9 cellular contexts compared by ENCODE assay signal in genomic region chr19:19259741-19260140, GRCh38. TPM values are rescaled to one million over a fixed set of nuclear protein-coding genes. Genes with fewer than 3 reads are reported as not detected.
DNase-seq lines count a peak whose midpoint lies in the region; ATAC-seq, FAIRE-seq and TF ChIP-seq lines count a peak whose summit lies in the region.
"Had no signal": no experiment of that assay in that cellular context is flagged by ENCODE, and none has a peak within 500 bp of the region (broad histone marks: within the 10 kb centered on the region; RNA-seq: fewer than 3 reads in every experiment).

No MANE protein-coding gene starts in this region.

- FAIRE-seq in kidney (lab: Jason Lieb, UNC) = no peak
- FAIRE-seq: keratinocyte had no signal

- H3K27me3 ChIP-seq in HAP-1 (ENCODE audit: low read depth) = no peaks in the 10 kb centered on the region; the same call in none of the 2 replicates
- H3K27me3 ChIP-seq in thyroid gland = no peaks in the 10 kb centered on the region

- WGBS in thyroid gland, 2 donors = 65 to 74% methylated on average over 2 of the region's 2 CpGs

- DNase-seq in ACHN (peak; percentile 14), HAP-1 (ENCODE audit: low spot score in 2 of 2) (peak; percentile 18 to 57), OCI-LY7 (ENCODE audit: low spot score) (peak; percentile 57), fibroblast of villous mesenchyme (ENCODE audit: low read depth) (peak; percentile 10), kidney (no peak), thyroid gland (no peak), mesenteric fat pad (ENCODE audit: low spot score) (no peak)

- POLR2A ChIA-PET in OCI-LY7 (lab: Charles Lee) = interaction anchor here (0.7 kb wide), 1 partner anchor 64 kb away, joined by 5 read pairs; no protein-coding TSS in a partner anchor

- in situ Hi-C loops in ACHN (cut with HindIII; ENCODE audit: low pct_ligation_motif_present, low pct_unique_long_range_greater_than_20kb, low sequenced_read_pairs) = no loop called here
- in situ Hi-C loops in HAP-1 (cut with MboI; ENCODE audit: low sequenced_read_pairs) = no loop called here

- no peaks in the 10 kb centered on the region for H4K20me1 ChIP-seq in OCI-LY7 (ENCODE audit: insufficient read depth, low read length)

- H3K4me3 ChIP-seq in HAP-1 (no peak overlapping the region), OCI-LY7 (ENCODE audit: low read depth, low read length, poor library complexity, severe bottlenecking) (no peak overlapping the region), fibroblast of villous mesenchyme (ENCODE audit: low read depth, low read length) (no peak overlapping the region), kidney (ENCODE audit: low read length in 2 of 2) (no peak overlapping the region), thyroid gland (replicated peaks in 1 of 3) (no peak overlapping the region)

- H3K27ac ChIP-seq in OCI-LY7 (ENCODE audit: low read depth, low read length, poor library complexity, severe bottlenecking) (no peak overlapping the region), kidney (ENCODE audit: low read depth in 2 of 2, low read length in 2 of 2) (no peak overlapping the region), thyroid gland (no peak overlapping the region)

- CTCF ChIA-PET in OCI-LY7 (lab: Charles Lee; ENCODE audit: unreplicated experiment) = no interaction called here

- H3K4me1 ChIP-seq in HAP-1 (no peaks in the 10 kb centered on the region; the same call in 1 of the 2 replicates), OCI-LY7 (ENCODE audit: insufficient read depth, low read length, poor library complexity, severe bottlenecking) (no peaks in the 10 kb centered on the region), kidney (ENCODE audit: control insufficient read depth in 1 of 2, insufficient read depth in 1 of 2, low read depth in 1 of 2, low read length in 2 of 2) (no peaks in the 10 kb centered on the region), thyroid gland (peaks cover 6 to 7% of the 10 kb centered on the region in 2 donors)

- no peak overlapping the region for H3K4me2 ChIP-seq in OCI-LY7 (ENCODE audit: low read length)

- no TSS peak for BruUV-seq in OCI-LY7 (replicated peaks; lab: Mats Ljungman, UMichigan)

- H3K79me2 ChIP-seq in OCI-LY7 (ENCODE audit: insufficient read depth, low read depth, low read length) = no peaks in the 10 kb centered on the region

- intact Hi-C loops in OCI-LY7 (cut with micrococcal nuclease; ENCODE audit: unreplicated experiment) = no loop called here
- intact Hi-C loops in kidney (cut with DNase I) = no loop called here
- intact Hi-C loops in thyroid gland (cut with DNase I) = no loop called here

- H3K9me3 ChIP-seq in HAP-1 (no peaks in the 10 kb centered on the region), OCI-LY7 (ENCODE audit: low read length) (no peaks in the 10 kb centered on the region), kidney (ENCODE audit: control insufficient read depth in 1 of 2, low read length in 2 of 2) (peaks cover 0 to 3% of the 10 kb centered on the region in 2 donors), thyroid gland (no peaks in the 10 kb centered on the region)

- H3K9ac ChIP-seq in kidney (ENCODE audit: low read length in 2 of 2) = no peak overlapping the region

- no peaks in the 10 kb centered on the region for H3K9me2 ChIP-seq in OCI-LY7 (ENCODE audit: insufficient read depth, low read length)

- TF ChIP-seq POLR2A in thyroid gland (IDR thresholded peaks at IDR 0.05) = no peak

- TF ChIP-seq CTCF in OCI-LY7 (conservative IDR thresholded peaks at IDR 0.05; ENCODE audit: low read length) (no peak), fibroblast of villous mesenchyme (IDR thresholded peaks at IDR 0.05; ENCODE audit: insufficient read depth, low read depth, low read length) (no peak), kidney (IDR thresholded peaks at IDR 0.05; ENCODE audit: borderline replicate concordance, extremely low read depth, insufficient read depth) (no peak), thyroid gland (IDR thresholded peaks at IDR 0.05) (no peak)

- peak overlapping the region; percentile 67 for H2AFZ ChIP-seq in OCI-LY7 (ENCODE audit: low read length)

- H3K36me3 ChIP-seq in HAP-1 (replicated peaks) (no peaks in the 10 kb centered on the region), OCI-LY7 (ENCODE audit: insufficient read depth, low read length) (no peaks in the 10 kb centered on the region), kidney (ENCODE audit: control insufficient read depth in 1 of 2, insufficient read depth in 2 of 2, low read length in 2 of 2) (no peaks in the 10 kb centered on the region), thyroid gland (no peaks in the 10 kb centered on the region)

- no peak for ATAC-seq in GM18868 (IDR thresholded peaks at IDR 0.05; ENCODE audit: unreplicated experiment)

RNA-seq across cellular contexts. Expression of gene TM6SF2, which starts 13.4 kb away (rescaled TPM):
- total RNA-seq in OCI-LY7 (2014; rRNA removed; shearing (Covaris generic)) = not detected in 2 replicates
- total RNA-seq in OCI-LY7 (2022) (not detected in 2 replicates), fibroblast of villous mesenchyme (0.86 and 1.3 TPM in 2 replicates), kidney (1.5 TPM), thyroid gland (not detected), mesenteric fat pad (1.3 TPM)
- polyA plus RNA-seq in kidney (ENCODE audit: insufficient read depth, low read depth, low replicate concordance) = 10.1 TPM
- polyA plus RNA-seq: keratinocyte had no signal

RNA-seq across cellular contexts. Expression of gene NCAN, which starts 48.0 kb away (rescaled TPM):
- total RNA-seq in OCI-LY7 (2014; rRNA removed; shearing (Covaris generic)) = not detected in 2 replicates
- total RNA-seq in OCI-LY7 (2022) (not detected in 2 replicates), fibroblast of villous mesenchyme (under 0.01 TPM in 1 of 2 replicates, not detected in the other), kidney (0.13 TPM), thyroid gland (under 1 TPM in 1 of 4 donors, not detected in 3; 0.44 TPM), mesenteric fat pad (not detected)
- polyA plus RNA-seq in kidney (ENCODE audit: insufficient read depth, low read depth, low replicate concordance) = not detected
- polyA plus RNA-seq: keratinocyte had no signal

RNA-seq across cellular contexts. Expression of gene NR2C2AP, which starts 56.5 kb away (rescaled TPM):
- 28.6 and 29.7 TPM in 2 replicates for total RNA-seq in OCI-LY7 (2014; rRNA removed; shearing (Covaris generic))
- total RNA-seq in OCI-LY7 (2022) (21.2 and 27.3 TPM in 2 replicates), fibroblast of villous mesenchyme (7.1 and 7.8 TPM in 2 replicates), kidney (15.5 TPM), thyroid gland (10 to 100 TPM in 1 of 4 donors, 1 to 10 TPM in 3; 6.6 to 16.8 (median 7.6) TPM), mesenteric fat pad (10.7 TPM)
- 13.5 TPM for polyA plus RNA-seq in kidney (ENCODE audit: insufficient read depth, low read depth, low replicate concordance)

Comparison
In these comparisons a context has a peak if more than half of its experiments do, and no peak if none do; other contexts are left out.
1. DNase-seq: peak in ACHN (single experiment), HAP-1 (2 of 2), OCI-LY7 (single experiment) and fibroblast of villous mesenchyme (single experiment); none in kidney (single experiment), thyroid gland (0 of 2) and mesenteric fat pad (single experiment).